ENCODE assay signal across 13 cellular contexts in genomic region chr4:147407261-147408045, GRCh38.
DNase-seq lines count a peak whose midpoint lies in the region; ATAC-seq, FAIRE-seq and TF ChIP-seq lines count a peak whose summit lies in the region.
"Had no signal": no experiment of that assay in that cellular context is flagged by ENCODE, and none has a peak within 500 bp of the region (broad histone marks: within the 10 kb centered on the region; RNA-seq: fewer than 3 reads in every experiment).

No MANE protein-coding gene starts in this region.

- H3K27ac Mint-ChIP-seq in astrocyte (ENCODE audit: unreplicated experiment) = no peak overlapping the region
- H3K27ac Mint-ChIP-seq: activated naive CD8-positive, alpha-beta T cell had no signal

- TF ChIP-seq CTCF in HFF-Myc (IDR thresholded peaks at IDR 0.05; ENCODE audit: low read depth, low read length, missing control alignments) = peak; percentile 68
- peak; percentile 15 for TF ChIP-seq CTCF in astrocyte (IDR thresholded peaks at IDR 0.05; ENCODE audit: insufficient read depth, low read depth, low read length)
- TF ChIP-seq CTCF in kidney epithelial cell (IDR thresholded peaks at IDR 0.05; ENCODE audit: insufficient read depth, low read length, poor library complexity, severe bottlenecking) = peak; percentile 49

- H3K27me3 Mint-ChIP-seq in astrocyte (ENCODE audit: low read depth, unreplicated experiment) = no peaks in the 10 kb centered on the region

- H2AFZ ChIP-seq in astrocyte (ENCODE audit: low read depth, low read length) = no peak overlapping the region

- H3K9me3 ChIP-seq in astrocyte (ENCODE audit: insufficient read depth, low read depth, low read length) = no peaks in the 10 kb centered on the region

- no peak overlapping the region for H3K9ac ChIP-seq in astrocyte (ENCODE audit: low read length)

- no peaks in the 10 kb centered on the region for H4K20me1 ChIP-seq in astrocyte (ENCODE audit: insufficient read depth, low read length)

- peak; percentile 13 for DNase-seq in EH (ENCODE audit: low read depth)
- DNase-seq in HFF-Myc (ENCODE audit: extremely low read depth, low read depth) = no peak
- peak; percentile 59 for DNase-seq in astrocyte (ENCODE audit: low read depth)
- DNase-seq in kidney epithelial cell (ENCODE audit: low read depth) = no peak
- DNase-seq in Kasumi-1 (lab: John Stamatoyannopoulos, UW) = no peak
- no peak for DNase-seq in stimulated activated naive CD4-positive, alpha-beta T cell (lab: John Stamatoyannopoulos, UW)
- no peak for DNase-seq in DMS79 treated with DMSO at 0.1 percent for 48 hours (lab: John Stamatoyannopoulos, UW)
- DNase-seq: activated CD4-positive, alpha-beta T cell treated with anti-CD3 and anti-CD28 coated beads for 1 hour; NCI-H1436 treated with DMSO at 0.1 percent for 48 hours; stimulated activated CD4-positive, alpha-beta T cell treated with anti-CD3 and anti-CD28 coated beads, Interleukin-15, amount 100 ng/mL, for 24 hours had no signal

- FAIRE-seq in astrocyte (lab: Jason Lieb, UNC) = no peak
- FAIRE-seq: RCC 7860 had no signal

- H3K4me2 ChIP-seq in astrocyte (ENCODE audit: low read length) = no peak overlapping the region

- ATAC-seq in HG02885 (IDR thresholded peaks at IDR 0.05; ENCODE audit: poor library complexity, unreplicated experiment) = no peak

- H3K79me2 ChIP-seq in astrocyte (ENCODE audit: insufficient read depth, low read length) = no peaks in the 10 kb centered on the region

- H3K27me3 ChIP-seq in astrocyte (ENCODE audit: insufficient read depth, low read length) (no peaks in the 10 kb centered on the region), kidney epithelial cell (ENCODE audit: control insufficient read depth, insufficient read depth, low read length) (no peaks in the 10 kb centered on the region)

- H3K9me3 Mint-ChIP-seq in astrocyte (ENCODE audit: unreplicated experiment) = peaks cover 8% of the 10 kb centered on the region

- no peak overlapping the region for H3K4me3 Mint-ChIP-seq in astrocyte (ENCODE audit: unreplicated experiment)
- H3K4me3 Mint-ChIP-seq: activated naive CD8-positive, alpha-beta T cell had no signal

- no peak overlapping the region for H3K27ac ChIP-seq in astrocyte (ENCODE audit: low read depth, low read length)

- no peaks in the 10 kb centered on the region for H3K4me1 Mint-ChIP-seq in astrocyte (ENCODE audit: low read depth, unreplicated experiment)

- H3K4me3 ChIP-seq in HFF-Myc (replicated peaks; ENCODE audit: low read depth, low read length) = no peak overlapping the region
- H3K4me3 ChIP-seq in astrocyte (ENCODE audit: insufficient read depth, low read depth, low read length) = no peak overlapping the region
- H3K4me3 ChIP-seq in kidney epithelial cell (ENCODE audit: low read depth, low read length) = no peak overlapping the region

- no peaks in the 10 kb centered on the region for H3K36me3 Mint-ChIP-seq in astrocyte (ENCODE audit: low read depth, unreplicated experiment)
- H3K36me3 Mint-ChIP-seq: activated naive CD8-positive, alpha-beta T cell had no signal

- no peaks in the 10 kb centered on the region for H3K4me1 ChIP-seq in astrocyte (ENCODE audit: insufficient read depth, low read length)

- H3K36me3 ChIP-seq in astrocyte (ENCODE audit: insufficient read depth, low read length) (no peaks in the 10 kb centered on the region), kidney epithelial cell (ENCODE audit: control insufficient read depth, insufficient read depth, low read length) (no peaks in the 10 kb centered on the region)

Comparison
In these comparisons a context has a peak if more than half of its experiments do, and no peak if none do; other contexts are left out.
1. DNase-seq: peak in EH (single experiment) and astrocyte (single experiment); none in HFF-Myc (single experiment), kidney epithelial cell (single experiment), Kasumi-1 (0 of 2), stimulated activated naive CD4-positive, alpha-beta T cell (0 of 6) and DMS79 treated with DMSO at 0.1 percent for 48 hours (single experiment).
2. CTCF ChIP-seq: peak in every context shown above with its lines; median percentile 68 in HFF-Myc; 49 in kidney epithelial cell; 15 in astrocyte.